Comparison of ENCODE assay signal across 17 cellular contexts in genomic region chr11:131430466-131431176, GRCh38.
DNase-seq lines count a peak whose midpoint lies in the region; ATAC-seq and TF ChIP-seq lines count a peak whose summit lies in the region.
"Had no signal": no experiment of that assay in that cellular context is flagged by ENCODE, and none has a peak within 500 bp of the region (broad histone marks: within the 10 kb centered on the region; RNA-seq: fewer than 3 reads in every experiment).

No MANE protein-coding gene starts in this region.

- H3K36me3 ChIP-seq in RWPE2 (ENCODE audit: low read depth) (no peaks in the 10 kb centered on the region), cardiac muscle cell (no peaks in the 10 kb centered on the region)
- H3K36me3 ChIP-seq: tibial artery had no signal

- TF ChIP-seq CTCF in RWPE2 (IDR thresholded peaks at IDR 0.05; ENCODE audit: poor library complexity, severe bottlenecking) (no peak), cardiac muscle cell (IDR thresholded peaks at IDR 0.05; ENCODE audit: low read depth, low read length) (no peak)

- H3K9me3 ChIP-seq in RWPE2 (ENCODE audit: severe bottlenecking) (no peaks in the 10 kb centered on the region), cardiac muscle cell (ENCODE audit: low read depth) (no peaks in the 10 kb centered on the region)
- H3K9me3 ChIP-seq: tibial artery had no signal

- no peak overlapping the region for H3K27ac ChIP-seq in RWPE2 (ENCODE audit: poor library complexity, severe bottlenecking)
- H3K27ac ChIP-seq in cardiac muscle cell, result peak overlapping the region; percentile 55
- H3K27ac ChIP-seq: hepatocyte, tibial artery had no signal

- H3K4me3 ChIP-seq in RWPE2 (ENCODE audit: severe bottlenecking), result no peak overlapping the region
- no peak overlapping the region for H3K4me3 ChIP-seq in cardiac muscle cell
- H3K4me3 ChIP-seq in skeletal muscle cell (ENCODE audit: low read depth, low read length), result no peak overlapping the region
- H3K4me3 ChIP-seq: hepatocyte, tibial artery had no signal

- H3K4me1 ChIP-seq in RWPE2 (ENCODE audit: insufficient read depth, poor library complexity, severe bottlenecking) (no peaks in the 10 kb centered on the region), cardiac muscle cell (ENCODE audit: low read depth) (peaks cover 14% of the 10 kb centered on the region)
- H3K4me1 ChIP-seq: tibial artery had no signal

- DNase-seq in NCI-H82 (lab: John Stamatoyannopoulos, UW) (peak; percentile 13), NCI-H82 treated with DMSO at 0.1 percent for 48 hours (lab: John Stamatoyannopoulos, UW; ENCODE audit: unreplicated experiment) (no peak), RWPE2 (ENCODE audit: low spot score) (no peak), cardiac muscle cell (ENCODE audit: low read depth in 1 of 2, low spot score in 1 of 2) (peak; percentile 42 to 57), skeletal muscle cell (ENCODE audit: low read depth) (peak; percentile 9), NCI-H2171 (lab: John Stamatoyannopoulos, UW) (no peak), left lobe of liver (ENCODE audit: low spot score) (no peak), NCI-H524 (lab: John Stamatoyannopoulos, UW) (no peak)
- DNase-seq: DMS153; effector memory CD4-positive, alpha-beta T cell; NCI-H1930; NCI-H524 treated with DMSO at 0.1 percent for 48 hours; stimulated activated naive B cell treated with anti-CD40 and anti-IgM and Interleukin-4, amounts not matched to agents 10 μg/mL and 1 μg/mL and 100 μg/mL, for 72 hours; tibial artery had no signal

- H3K27me3 ChIP-seq in RWPE2 (ENCODE audit: insufficient read depth, poor library complexity, severe bottlenecking), result no peaks in the 10 kb centered on the region
- no peaks in the 10 kb centered on the region for H3K27me3 ChIP-seq in cardiac muscle cell
- H3K27me3 ChIP-seq: hepatocyte, tibial artery had no signal

- ATAC-seq in RWPE2 (ENCODE audit: low read depth) (peak; percentile 59; the same call in 2 of the 3 replicates), left lobe of liver (no peak)
- ATAC-seq: activated CD4-positive, CD25-positive, alpha-beta regulatory T cell treated with anti-CD3 and anti-CD28 coated beads, Interleukin-2, amount 50 U/mL, for 24 hours; activated T-helper 17 cell treated with anti-CD3 and anti-CD28 coated beads, Interleukin-2, amount 50 U/mL, for 72 hours; stimulated activated naive B cell treated with anti-CD40 and anti-IgM and Interleukin-4, amounts not matched to agents 10 μg/mL and 1 μg/mL and 100 μg/mL, for 72 hours had no signal

Comparison
In these comparisons a context has a peak if more than half of its experiments do, and no peak if none do; other contexts are left out.
1. DNase-seq: peak in NCI-H82 (single experiment), cardiac muscle cell (2 of 2) and skeletal muscle cell (single experiment); none in NCI-H82 treated with DMSO at 0.1 percent for 48 hours (single experiment), RWPE2 (single experiment), NCI-H2171 (single experiment), left lobe of liver (single experiment) and NCI-H524 (0 of 2).